2 cellular contexts compared by ENCODE assay signal in genomic region chr10:122269097-122269687, GRCh38.
TF ChIP-seq lines count a peak whose summit lies in the region.

No MANE protein-coding gene starts in this region.

TF ChIP-seq in GM23338, 12 proteins besides CTCF, POLR2A, EP300 and RAD21:
- TF ChIP-seq REST (IDR thresholded peaks at IDR 0.05; ENCODE audit: unreplicated experiment) (no peak), ZNF331 (CRISPR knock-in tag; IDR thresholded peaks at IDR 0.05; ENCODE audit: low read depth) (no peak), CREB1 (CRISPR knock-in tag; IDR thresholded peaks at IDR 0.05; ENCODE audit: low read depth) (no peak), STAT1 (IDR thresholded peaks at IDR 0.05; ENCODE audit: unreplicated experiment) (no peak), ETS1 (IDR thresholded peaks at IDR 0.05) (no peak), EZH2 (IDR thresholded peaks at IDR 0.05; ENCODE audit: low read depth, unreplicated experiment) (no peak), ZNF462 (CRISPR knock-in tag; IDR thresholded peaks at IDR 0.05) (no peak)

TF ChIP-seq in H1, 55 proteins besides CTCF, POLR2A, EP300 and RAD21 (continued from another document):
- TF ChIP-seq TCF12 (IDR thresholded peaks at IDR 0.05; ENCODE audit: low read depth, low read length) (0 out of 2 replicates have a peak, but pooled peaks have one; percentile 56), HDAC6 (IDR thresholded peaks at IDR 0.05; ENCODE audit: low read depth, low read length) (no peak), KDM5A (IDR thresholded peaks at IDR 0.05; ENCODE audit: low read length) (no peak), KDM4A (IDR thresholded peaks at IDR 0.05; ENCODE audit: low read depth, low read length, severe bottlenecking) (no peak), GTF2F1 (IDR thresholded peaks at IDR 0.05; ENCODE audit: borderline replicate concordance, low read depth, low read length) (no peak), CHD7 (IDR thresholded peaks at IDR 0.05; ENCODE audit: insufficient replicate concordance, low read length) (no peak), SIX5 (IDR thresholded peaks at IDR 0.05; ENCODE audit: low read depth, low read length) (no peak), TEAD4 (IDR thresholded peaks at IDR 0.05; ENCODE audit: low read depth, low read length) (0 out of 2 replicates have a peak, but pooled peaks have one; percentile 9), ATF3 (IDR thresholded peaks at IDR 0.05; ENCODE audit: insufficient read depth, low read depth, low read length) (no peak), SAP30 (IDR thresholded peaks at IDR 0.05; ENCODE audit: insufficient read depth, insufficient replicate concordance, low read length) (no peak), TAF7 (optimal IDR thresholded peaks at IDR 0.05; ENCODE audit: borderline replicate concordance, low read depth, low read length) (no peak)
